ENCODE assay signal across 11 cellular contexts in the genomic region with DNA sequence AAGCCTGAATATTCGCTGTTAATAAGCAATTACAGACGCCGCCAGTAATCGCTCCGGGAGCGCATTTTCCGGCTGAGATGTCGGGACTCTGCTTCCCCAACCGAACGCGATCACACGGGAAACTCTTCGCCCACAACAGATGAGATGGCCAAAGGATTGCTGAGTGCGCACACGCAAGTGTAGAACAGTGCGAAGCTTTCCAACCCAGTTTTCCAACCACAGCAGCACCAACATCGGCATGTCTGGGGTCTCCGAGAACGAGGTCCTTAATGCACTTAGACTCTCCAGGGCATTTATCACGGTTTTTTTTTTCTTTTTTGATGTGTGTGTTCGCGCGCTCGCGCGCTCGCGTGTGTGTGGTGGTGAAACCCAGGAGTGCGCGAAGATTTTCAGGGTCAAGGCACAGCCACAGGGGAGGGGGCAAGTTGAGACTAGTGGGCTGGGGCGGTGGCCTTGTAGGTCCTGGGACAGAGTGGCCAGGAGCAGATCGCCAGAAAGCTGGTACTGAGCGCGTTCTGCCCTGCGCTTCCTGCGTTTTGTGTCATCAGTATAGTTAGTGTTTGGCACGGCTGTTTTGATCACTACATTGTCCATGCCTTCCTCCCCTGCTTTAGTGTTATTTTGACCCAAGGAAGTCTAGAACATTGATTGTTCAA. TPM values are rescaled to one million over a fixed set of nuclear protein-coding genes. Genes with fewer than 3 reads are reported as not detected.
DNase-seq lines count a peak whose midpoint lies in the region; ATAC-seq, FAIRE-seq and TF ChIP-seq lines count a peak whose summit lies in the region.
"Had no signal": no experiment of that assay in that cellular context is flagged by ENCODE, and none has a peak within 500 bp of the region (broad histone marks: within the 10 kb centered on the region; RNA-seq: fewer than 3 reads in every experiment).

No MANE protein-coding gene starts in this region.

- H3K27ac Mint-ChIP-seq in stimulated activated naive CD8-positive, alpha-beta T cell treated with anti-CD3 and anti-CD28 coated beads, Interleukin-15, Interleukin-2, amounts not matched to agents 100 ng/mL and 50 ng/mL, for 24 hours = peak overlapping the region; percentile 27
- peak overlapping the region; percentile 34 for H3K27ac Mint-ChIP-seq in astrocyte (ENCODE audit: unreplicated experiment)
- H3K27ac Mint-ChIP-seq: memory B cell had no signal

- H4K20me1 ChIP-seq in astrocyte (ENCODE audit: insufficient read depth, low read length) = peaks cover 10% of the 10 kb centered on the region

- no peak for TF ChIP-seq CTCF in astrocyte (IDR thresholded peaks at IDR 0.05; ENCODE audit: insufficient read depth, low read depth, low read length)

- H3K9me3 Mint-ChIP-seq in stimulated activated naive CD8-positive, alpha-beta T cell treated with anti-CD3 and anti-CD28 coated beads, Interleukin-15, Interleukin-2, amounts not matched to agents 100 ng/mL and 50 ng/mL, for 24 hours = no peaks in the 10 kb centered on the region
- H3K9me3 Mint-ChIP-seq in astrocyte (ENCODE audit: unreplicated experiment) = peaks cover 17% of the 10 kb centered on the region
- H3K9me3 Mint-ChIP-seq: memory B cell had no signal

- peaks cover 17% of the 10 kb centered on the region for H3K4me1 ChIP-seq in astrocyte (ENCODE audit: insufficient read depth, low read length)
- peaks cover 9 to 48% of the 10 kb centered on the region in 2 donors for H3K4me1 ChIP-seq in muscle layer of duodenum (ENCODE audit: control insufficient read depth in 1 of 2, insufficient read depth in 2 of 2, low read length in 2 of 2)
- H3K4me1 ChIP-seq in urinary bladder (ENCODE audit: insufficient read depth) = peaks cover 4% of the 10 kb centered on the region

- no peaks in the 10 kb centered on the region for H3K79me2 ChIP-seq in astrocyte (ENCODE audit: insufficient read depth, low read length)

- no peak overlapping the region for H3K9ac ChIP-seq in astrocyte (ENCODE audit: low read length)

- no peak for ATAC-seq in stimulated activated naive CD8-positive, alpha-beta T cell treated with anti-CD3 and anti-CD28 coated beads, Interleukin-15, Interleukin-2, amounts not matched to agents 100 U/mL and 50 U/mL, for 24 hours
- no peak for ATAC-seq in GM18907 (IDR thresholded peaks at IDR 0.05; ENCODE audit: unreplicated experiment)
- ATAC-seq in GM21576 (IDR thresholded peaks at IDR 0.05; ENCODE audit: unreplicated experiment) = no peak

- H3K4me3 ChIP-seq in astrocyte (ENCODE audit: insufficient read depth, low read depth, low read length) (no peak overlapping the region), muscle layer of duodenum (ENCODE audit: low read depth in 1 of 2, low read length in 2 of 2) (peak overlapping the region; percentile 30 to 55), urinary bladder (ENCODE audit: low read depth, low read length) (peak overlapping the region; percentile 10)

- no peak for DNase-seq in stimulated activated naive CD8-positive, alpha-beta T cell treated with anti-CD3 and anti-CD28 coated beads, Interleukin-15, Interleukin-2, amounts not matched to agents 100 U/mL and 50 U/mL, for 24 hours
- DNase-seq in astrocyte (ENCODE audit: low read depth) = no peak
- DNase-seq in GOT3 (lab: John Stamatoyannopoulos, UW) = no peak
- DNase-seq: Caco-2, NCI-H774 had no signal

- H3K36me3 ChIP-seq in astrocyte (ENCODE audit: insufficient read depth, low read length) (no peaks in the 10 kb centered on the region), muscle layer of duodenum (ENCODE audit: control insufficient read depth in 1 of 2, insufficient read depth in 2 of 2, low read length in 2 of 2) (no peaks in the 10 kb centered on the region), urinary bladder (ENCODE audit: insufficient read depth) (no peaks in the 10 kb centered on the region)

- H3K4me1 Mint-ChIP-seq in stimulated activated naive CD8-positive, alpha-beta T cell treated with anti-CD3 and anti-CD28 coated beads, Interleukin-15, Interleukin-2, amounts not matched to agents 100 ng/mL and 50 ng/mL, for 24 hours (ENCODE audit: low read depth) = peaks cover 48% of the 10 kb centered on the region
- H3K4me1 Mint-ChIP-seq in astrocyte (ENCODE audit: low read depth, unreplicated experiment) = peaks cover 2% of the 10 kb centered on the region

- H3K36me3 Mint-ChIP-seq in stimulated activated naive CD8-positive, alpha-beta T cell treated with anti-CD3 and anti-CD28 coated beads, Interleukin-15, Interleukin-2, amounts not matched to agents 100 ng/mL and 50 ng/mL, for 24 hours (ENCODE audit: low read depth) = no peaks in the 10 kb centered on the region
- H3K36me3 Mint-ChIP-seq in astrocyte (ENCODE audit: low read depth, unreplicated experiment) = no peaks in the 10 kb centered on the region
- H3K36me3 Mint-ChIP-seq: memory B cell had no signal

- H3K27me3 ChIP-seq in astrocyte (ENCODE audit: insufficient read depth, low read length) (peaks cover 95% of the 10 kb centered on the region), muscle layer of duodenum (ENCODE audit: low read depth, low read length) (peaks cover 78% of the 10 kb centered on the region)

- H3K9me3 ChIP-seq in astrocyte (ENCODE audit: insufficient read depth, low read depth, low read length) (no peaks in the 10 kb centered on the region), muscle layer of duodenum (ENCODE audit: control insufficient read depth in 1 of 2, low read length in 2 of 2) (peaks cover 0 to 6% of the 10 kb centered on the region in 2 donors)
- H3K9me3 ChIP-seq: Caco-2 had no signal

- H3K4me2 ChIP-seq in astrocyte (ENCODE audit: low read length) = peak overlapping the region; percentile 73

- H2AFZ ChIP-seq in astrocyte (ENCODE audit: low read depth, low read length) = no peak overlapping the region

- H3K27ac ChIP-seq in astrocyte (ENCODE audit: low read depth, low read length) (no peak overlapping the region), muscle layer of duodenum (ENCODE audit: low read length) (no peak overlapping the region), urinary bladder (ENCODE audit: low read depth) (no peak overlapping the region)

- no peak for FAIRE-seq in astrocyte (lab: Jason Lieb, UNC)

- peaks cover 84% of the 10 kb centered on the region for H3K27me3 Mint-ChIP-seq in stimulated activated naive CD8-positive, alpha-beta T cell treated with anti-CD3 and anti-CD28 coated beads, Interleukin-15, Interleukin-2, amounts not matched to agents 100 ng/mL and 50 ng/mL, for 24 hours
- H3K27me3 Mint-ChIP-seq in astrocyte (ENCODE audit: low read depth, unreplicated experiment) = peaks cover 88% of the 10 kb centered on the region

- peak overlapping the region; percentile 82 for H3K4me3 Mint-ChIP-seq in stimulated activated naive CD8-positive, alpha-beta T cell treated with anti-CD3 and anti-CD28 coated beads, Interleukin-15, Interleukin-2, amounts not matched to agents 100 ng/mL and 50 ng/mL, for 24 hours
- no peak overlapping the region for H3K4me3 Mint-ChIP-seq in astrocyte (ENCODE audit: unreplicated experiment)
- H3K4me3 Mint-ChIP-seq: memory B cell had no signal

- 4% methylated on average over 37 of the region's 37 CpGs for WGBS in urinary bladder

RNA-seq across cellular contexts. Expression of a gene that starts 1.8 kb away (rescaled TPM):
- total RNA-seq in astrocyte (not detected in 2 replicates), urinary bladder (0.74 TPM)
- polyA plus RNA-seq in urinary bladder = 0.10 TPM
